In the genomic region with DNA sequence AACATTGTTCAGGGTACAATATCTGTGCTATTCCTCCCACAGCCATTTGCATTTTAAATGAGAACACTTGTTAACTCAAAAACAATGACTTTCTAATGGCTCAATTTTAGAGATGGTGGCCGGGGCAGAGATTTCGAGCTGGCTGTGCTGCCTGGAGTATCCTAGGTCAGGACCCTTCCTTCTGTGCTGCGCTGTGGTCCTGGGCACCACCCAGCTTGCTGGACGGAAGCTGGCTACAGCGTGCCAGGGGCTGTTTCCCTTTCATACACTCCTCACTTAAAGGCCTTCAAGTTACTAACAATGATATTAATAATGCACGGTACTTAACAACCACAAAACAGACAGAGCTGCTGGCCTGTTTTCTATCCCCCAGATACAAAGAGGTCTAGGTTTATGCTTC, we compare ENCODE assay signal across 13 cellular contexts.
"Had no signal": no experiment of that assay in that cellular context is flagged by ENCODE, and none has a peak within 500 bp of the region (broad histone marks: within the 10 kb centered on the region; RNA-seq: fewer than 3 reads in every experiment).

No MANE protein-coding gene starts in this region.

- H3K4me3 ChIP-seq: cardiac muscle cell, upper lobe of left lung had no signal

- H3K9me3 ChIP-seq: upper lobe of left lung had no signal

- H3K36me3 ChIP-seq: cardiac muscle cell, upper lobe of left lung had no signal

- H3K4me1 ChIP-seq: upper lobe of left lung had no signal

- ATAC-seq: activated CD8-positive, alpha-beta T cell treated with anti-CD3 and anti-CD28 coated beads for 36 hours; activated T-cell treated with anti-CD3 and anti-CD28 coated beads, Interleukin-2, amount 50 U/mL, for 72 hours; T-cell had no signal

- H3K27ac ChIP-seq: cardiac muscle cell, epithelial cell of prostate, upper lobe of left lung had no signal

- DNase-seq: activated CD4-positive, alpha-beta T cell treated with anti-CD3 and anti-CD28 coated beads, Interleukin-2, amount 10 ng/mL, durations not matched to agents 24 days and 14 days; activated CD4-positive, CD25-positive, alpha-beta regulatory T cell; activated CD8-positive, alpha-beta T cell treated with anti-CD3 and anti-CD28 coated beads for 36 hours; activated effector memory CD4-positive, alpha-beta T cell treated with anti-CD3 and anti-CD28 coated beads, Interleukin-2, amount 50 U/mL, for 16 hours; activated T-cell treated with anti-CD3 and anti-CD28 coated beads, Interleukin-2, amount 50 U/mL, for 72 hours; foreskin fibroblast; glutamatergic neuron; midbrain; T-cell; T-helper 9 cell had no signal

- H3K27me3 ChIP-seq: cardiac muscle cell, upper lobe of left lung had no signal
